In genomic region chr5:100706796-100707195, GRCh38 we compare ENCODE assay signal across 8 cellular contexts.
DNase-seq lines count a peak whose midpoint lies in the region; ATAC-seq and TF ChIP-seq lines count a peak whose summit lies in the region.

No MANE protein-coding gene starts in this region.

- no peaks in the 10 kb centered on the region for H3K36me3 ChIP-seq in SK-N-MC (ENCODE audit: insufficient read depth, low read length)

- peak overlapping the region; percentile 80 to 94 (median 90) for H3K27ac Mint-ChIP-seq in CD14-positive monocyte

- intact Hi-C loops in CD14-positive monocyte (cut with micrococcal nuclease): no loop called here

- TF ChIP-seq CTCF in CD14-positive monocyte (IDR thresholded peaks at IDR 0.05): peak; percentile 78

- H3K4me1 Mint-ChIP-seq in CD14-positive monocyte: peaks cover 20% of the 10 kb centered on the region

- H3K36me3 Mint-ChIP-seq in CD14-positive monocyte: no peaks in the 10 kb centered on the region

- H3K4me3 ChIP-seq in SK-N-MC: no peak overlapping the region

- H3K4me3 Mint-ChIP-seq in CD14-positive monocyte: peak overlapping the region in 1 of 2 donors; percentile 69

- DNase-seq in CD14-positive monocyte (ENCODE audit: low spot score) (no peak), SK-N-MC (ENCODE audit: low read depth, low spot score) (peak; percentile 40), kidney tubule cell (ENCODE audit: low spot score) (peak; percentile 9), middle frontal gyrus (ENCODE audit: extremely low spot score, low spot score) (no peak), D341Med (ENCODE audit: low spot score) (no peak)

- no peaks in the 10 kb centered on the region for H3K27me3 Mint-ChIP-seq in CD14-positive monocyte (ENCODE audit: low read depth in 3 of 3)

- ATAC-seq in HG02885 (IDR thresholded peaks at IDR 0.05; ENCODE audit: poor library complexity, unreplicated experiment): peak; percentile 65
- ATAC-seq in HG03439 (IDR thresholded peaks at IDR 0.05; ENCODE audit: unreplicated experiment): no peak
- no peak for ATAC-seq in GM21528 (IDR thresholded peaks at IDR 0.05; ENCODE audit: low FRiP score, unreplicated experiment)

- H3K9me3 Mint-ChIP-seq in CD14-positive monocyte: peaks cover 0 to 10% (median 5%) of the 10 kb centered on the region in 7 donors

- no peak overlapping the region for H3K27ac ChIP-seq in SK-N-MC

- no peak overlapping the region for H3K9ac ChIP-seq in SK-N-MC (ENCODE audit: insufficient read length)

- no peaks in the 10 kb centered on the region for H3K9me3 ChIP-seq in SK-N-MC (ENCODE audit: low read depth, low read length)

Comparison
In these comparisons a context has a peak if more than half of its experiments do, and no peak if none do; other contexts are left out.
1. DNase-seq: peak in SK-N-MC (single experiment) and kidney tubule cell (single experiment); none in CD14-positive monocyte (single experiment), middle frontal gyrus (single experiment) and D341Med (single experiment).